11 cellular contexts compared by ENCODE assay signal in genomic region chr6:130132286-130132701, GRCh38.
A peak's percentile ranks its signal among the peaks of the same experiment; 100 is the strongest.
DNase-seq lines count a peak whose midpoint lies in the region; ATAC-seq and TF ChIP-seq lines count a peak whose summit lies in the region.
"Had no signal": no experiment of that assay in that cellular context is flagged by ENCODE, and none has a peak within 500 bp of the region (broad histone marks: within the 10 kb centered on the region; RNA-seq: fewer than 3 reads in every experiment).

No MANE protein-coding gene starts in this region.

- no peaks in the 10 kb centered on the region for H3K36me3 ChIP-seq in WERI-Rb-1
- H3K36me3 ChIP-seq: thyroid gland had no signal

- H3K27ac Mint-ChIP-seq in central memory CD8-positive, alpha-beta T cell (ENCODE audit: low read depth), result peak overlapping the region; percentile 79

- H3K27me3 ChIP-seq in WERI-Rb-1 (ENCODE audit: insufficient read depth, low read depth, severe bottlenecking), result no peaks in the 10 kb centered on the region
- H3K27me3 ChIP-seq: BLaER1 treated with 17β-estradiol and CSF1 and Interleukin-3, amounts not matched to agents 10 nM and 100 nM; thyroid gland had no signal

- no peak overlapping the region for H3K4me3 ChIP-seq in WERI-Rb-1 (ENCODE audit: low read depth, low read length)
- H3K4me3 ChIP-seq: BLaER1 treated with 17β-estradiol and CSF1 and Interleukin-3, amounts not matched to agents 10 nM and 100 nM; thyroid gland had no signal

- H3K9me3 ChIP-seq in WERI-Rb-1 (ENCODE audit: severe bottlenecking), result no peaks in the 10 kb centered on the region
- H3K9me3 ChIP-seq: thyroid gland had no signal

- no peaks in the 10 kb centered on the region for H3K9me3 Mint-ChIP-seq in central memory CD8-positive, alpha-beta T cell

- H3K36me3 Mint-ChIP-seq in central memory CD8-positive, alpha-beta T cell (ENCODE audit: insufficient read depth), result peaks cover 13% of the 10 kb centered on the region

- H3K27me3 Mint-ChIP-seq in central memory CD8-positive, alpha-beta T cell, result no peaks in the 10 kb centered on the region

- TF ChIP-seq CTCF in WERI-Rb-1 (IDR thresholded peaks at IDR 0.05; ENCODE audit: low read depth, low read length), result no peak

- peaks cover 74% of the 10 kb centered on the region for H3K4me1 Mint-ChIP-seq in central memory CD8-positive, alpha-beta T cell

- peak; percentile 51 for ATAC-seq in HG03520 (IDR thresholded peaks at IDR 0.05; ENCODE audit: unreplicated experiment)
- ATAC-seq in central memory CD8-positive, alpha-beta T cell (replicated peaks; ENCODE audit: extremely low read depth, poor library complexity, severe bottlenecking), result peak; percentile 92

- no peak overlapping the region for H3K27ac ChIP-seq in WERI-Rb-1
- H3K27ac ChIP-seq: BLaER1 treated with 17β-estradiol and CSF1 and Interleukin-3, amounts not matched to agents 10 nM and 100 nM; thyroid gland had no signal

- H3K4me3 Mint-ChIP-seq in central memory CD8-positive, alpha-beta T cell, result peak overlapping the region; percentile 53

- peak; percentile 56 for DNase-seq in stimulated activated CD4-positive, alpha-beta T cell treated with anti-CD3 and anti-CD28 coated beads, Interleukin-15, amount 100 ng/mL, for 24 hours
- no peak for DNase-seq in stimulated activated CD4-positive, alpha-beta T cell treated with anti-CD3 and anti-CD28 coated beads, Interleukin-12 subunit alpha, Interleukin-12 subunit beta, amount 100 ng/mL, for 4 hours
- DNase-seq in central memory CD8-positive, alpha-beta T cell (ENCODE audit: low spot score in 2 of 2), result peak; percentile 48 to 79
- DNase-seq in NAMALWA (ENCODE audit: low spot score), result no peak
- no peak for DNase-seq in WERI-Rb-1
- no peak for DNase-seq in DMS153 (lab: John Stamatoyannopoulos, UW)
- no peak for DNase-seq in NCI-H2107 treated with DMSO at 0.1 percent for 48 hours (lab: John Stamatoyannopoulos, UW; ENCODE audit: unreplicated experiment)
- DNase-seq: KBM-7, thyroid gland had no signal

Comparison
In these comparisons a context has a peak if more than half of its experiments do, and no peak if none do; other contexts are left out.
1. DNase-seq: peak in stimulated activated CD4-positive, alpha-beta T cell treated with anti-CD3 and anti-CD28 coated beads, Interleukin-15, amount 100 ng/mL, for 24 hours (single experiment) and central memory CD8-positive, alpha-beta T cell (2 of 2); none in stimulated activated CD4-positive, alpha-beta T cell treated with anti-CD3 and anti-CD28 coated beads, Interleukin-12 subunit alpha, Interleukin-12 subunit beta, amount 100 ng/mL, for 4 hours (single experiment), NAMALWA (single experiment), WERI-Rb-1 (single experiment), DMS153 (single experiment) and NCI-H2107 treated with DMSO at 0.1 percent for 48 hours (single experiment).